In genomic region chr20:54063998-54064676, GRCh38 we compare ENCODE assay signal across 1 cellular context.
TF ChIP-seq lines count a peak whose summit lies in the region.

No MANE protein-coding gene starts in this region.

TF ChIP-seq in GM12878, 131 proteins besides CTCF, POLR2A, EP300 and RAD21 (continued from another document and continues in another):
- TF ChIP-seq, protein P1, sequence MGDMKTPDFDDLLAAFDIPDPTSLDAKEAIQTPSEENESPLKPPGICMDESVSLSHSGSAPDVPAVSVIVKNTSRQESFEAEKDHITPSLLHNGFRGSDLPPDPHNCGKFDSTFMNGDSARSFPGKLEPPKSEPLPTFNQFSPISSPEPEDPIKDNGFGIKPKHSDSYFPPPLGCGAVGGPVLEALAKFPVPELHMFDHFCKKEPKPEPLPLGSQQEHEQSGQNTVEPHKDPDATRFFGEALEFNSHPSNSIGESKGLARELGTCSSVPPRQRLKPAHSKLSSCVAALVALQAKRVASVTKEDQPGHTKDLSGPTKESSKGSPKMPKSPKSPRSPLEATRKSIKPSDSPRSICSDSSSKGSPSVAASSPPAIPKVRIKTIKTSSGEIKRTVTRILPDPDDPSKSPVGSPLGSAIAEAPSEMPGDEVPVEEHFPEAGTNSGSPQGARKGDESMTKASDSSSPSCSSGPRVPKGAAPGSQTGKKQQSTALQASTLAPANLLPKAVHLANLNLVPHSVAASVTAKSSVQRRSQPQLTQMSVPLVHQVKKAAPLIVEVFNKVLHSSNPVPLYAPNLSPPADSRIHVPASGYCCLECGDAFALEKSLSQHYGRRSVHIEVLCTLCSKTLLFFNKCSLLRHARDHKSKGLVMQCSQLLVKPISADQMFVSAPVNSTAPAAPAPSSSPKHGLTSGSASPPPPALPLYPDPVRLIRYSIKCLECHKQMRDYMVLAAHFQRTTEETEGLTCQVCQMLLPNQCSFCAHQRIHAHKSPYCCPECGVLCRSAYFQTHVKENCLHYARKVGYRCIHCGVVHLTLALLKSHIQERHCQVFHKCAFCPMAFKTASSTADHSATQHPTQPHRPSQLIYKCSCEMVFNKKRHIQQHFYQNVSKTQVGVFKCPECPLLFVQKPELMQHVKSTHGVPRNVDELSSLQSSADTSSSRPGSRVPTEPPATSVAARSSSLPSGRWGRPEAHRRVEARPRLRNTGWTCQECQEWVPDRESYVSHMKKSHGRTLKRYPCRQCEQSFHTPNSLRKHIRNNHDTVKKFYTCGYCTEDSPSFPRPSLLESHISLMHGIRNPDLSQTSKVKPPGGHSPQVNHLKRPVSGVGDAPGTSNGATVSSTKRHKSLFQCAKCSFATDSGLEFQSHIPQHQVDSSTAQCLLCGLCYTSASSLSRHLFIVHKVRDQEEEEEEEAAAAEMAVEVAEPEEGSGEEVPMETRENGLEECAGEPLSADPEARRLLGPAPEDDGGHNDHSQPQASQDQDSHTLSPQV (IDR thresholded peaks at IDR 0.05), result no peak
- TF ChIP-seq BRCA1 (IDR thresholded peaks at IDR 0.05; ENCODE audit: low read depth, low read length) (no peak), IRF4 (IDR thresholded peaks at IDR 0.05; ENCODE audit: low read depth, low read length) (no peak), SMAD1 (IDR thresholded peaks at IDR 0.05; ENCODE audit: low read depth, partially characterized antibody) (peak; percentile 92), WRNIP1 (IDR thresholded peaks at IDR 0.05; ENCODE audit: borderline replicate concordance, low read depth, low read length) (no peak), BCL11A (IDR thresholded peaks at IDR 0.05; ENCODE audit: low read depth, low read length) (peak; percentile 9; the same call in 1 of the 2 replicates), PML (IDR thresholded peaks at IDR 0.05; ENCODE audit: low read length) (no peak), FOXK2 (IDR thresholded peaks at IDR 0.05) (no peak), JUND (IDR thresholded peaks at IDR 0.05; ENCODE audit: low read depth, low read length) (no peak), CHD4 (IDR thresholded peaks at IDR 0.05) (no peak), EGR1 (IDR thresholded peaks at IDR 0.05; ENCODE audit: borderline replicate concordance in 1 of 2, low read depth in 2 of 2, low read length in 2 of 2) (no peak), SREBF1 (IDR thresholded peaks at IDR 0.05; ENCODE audit: low read length) (no peak), MYC (IDR thresholded peaks at IDR 0.05; ENCODE audit: insufficient read depth, insufficient read length, insufficient replicate concordance, low read length, severe bottlenecking) (no peak), YBX1 (IDR thresholded peaks at IDR 0.05) (no peak), NKRF (conservative IDR thresholded peaks at IDR 0.05) (0 out of 2 replicates have a peak, but pooled peaks have one; percentile 31), SMARCA5 (IDR thresholded peaks at IDR 0.05) (peak; percentile 79; the same call in 1 of the 2 replicates), ZBTB40 (IDR thresholded peaks at IDR 0.05; ENCODE audit: borderline replicate concordance) (no peak), SIN3A (IDR thresholded peaks at IDR 0.05; ENCODE audit: low read depth, low read length) (no peak), FOXM1 (IDR thresholded peaks at IDR 0.05; ENCODE audit: low read depth, low read length) (0 out of 2 replicates have a peak, but pooled peaks have one; percentile 22), USF1 (IDR thresholded peaks at IDR 0.05; ENCODE audit: borderline replicate concordance, extremely low read length, insufficient read depth, low read depth, low read length) (no peak), ZNF274 (IDR thresholded peaks at IDR 0.05; ENCODE audit: insufficient read depth, insufficient read length) (no peak), HDAC6 (IDR thresholded peaks at IDR 0.05; ENCODE audit: unreplicated experiment) (no peak), REST (IDR thresholded peaks at IDR 0.05; ENCODE audit: low read depth, low read length) (no peak), MXI1 (IDR thresholded peaks at IDR 0.05; ENCODE audit: low read depth, low read length) (no peak), ZSCAN29 (IDR thresholded peaks at IDR 0.05) (no peak), TCF7 (IDR thresholded peaks at IDR 0.05; ENCODE audit: borderline replicate concordance) (no peak), SREBF2 (IDR thresholded peaks at IDR 0.05; ENCODE audit: low read length) (no peak), BHLHE40 (IDR thresholded peaks at IDR 0.05; ENCODE audit: borderline replicate concordance in 1 of 2, low read depth in 2 of 2, low read length in 1 of 2) (peak; percentile 66 to 77; a peak in 3 of 4 replicates), LARP7 (IDR thresholded peaks at IDR 0.05) (0 out of 2 replicates have a peak, but pooled peaks have one; percentile 28), POLR2AphosphoS5 (IDR thresholded peaks at IDR 0.05; ENCODE audit: low read length) (peak; percentile 76), POU2F2 (IDR thresholded peaks at IDR 0.05; ENCODE audit: borderline replicate concordance, low read depth, low read length) (no peak; the same call in 2 of the 3 replicates), GATAD2B (conservative IDR thresholded peaks at IDR 0.05; ENCODE audit: low read depth) (peak; percentile 88; the same call in 1 of the 2 replicates), ATF2 (IDR thresholded peaks at IDR 0.05; ENCODE audit: low read length) (0 out of 2 replicates have a peak, but pooled peaks have one; percentile 41)
- TF ChIP-seq, protein P2, sequence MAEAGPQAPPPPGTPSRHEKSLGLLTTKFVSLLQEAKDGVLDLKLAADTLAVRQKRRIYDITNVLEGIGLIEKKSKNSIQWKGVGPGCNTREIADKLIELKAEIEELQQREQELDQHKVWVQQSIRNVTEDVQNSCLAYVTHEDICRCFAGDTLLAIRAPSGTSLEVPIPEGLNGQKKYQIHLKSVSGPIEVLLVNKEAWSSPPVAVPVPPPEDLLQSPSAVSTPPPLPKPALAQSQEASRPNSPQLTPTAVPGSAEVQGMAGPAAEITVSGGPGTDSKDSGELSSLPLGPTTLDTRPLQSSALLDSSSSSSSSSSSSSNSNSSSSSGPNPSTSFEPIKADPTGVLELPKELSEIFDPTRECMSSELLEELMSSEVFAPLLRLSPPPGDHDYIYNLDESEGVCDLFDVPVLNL (IDR thresholded peaks at IDR 0.05; ENCODE audit: low read depth, low read length), result no peak
- TF ChIP-seq, protein P3, sequence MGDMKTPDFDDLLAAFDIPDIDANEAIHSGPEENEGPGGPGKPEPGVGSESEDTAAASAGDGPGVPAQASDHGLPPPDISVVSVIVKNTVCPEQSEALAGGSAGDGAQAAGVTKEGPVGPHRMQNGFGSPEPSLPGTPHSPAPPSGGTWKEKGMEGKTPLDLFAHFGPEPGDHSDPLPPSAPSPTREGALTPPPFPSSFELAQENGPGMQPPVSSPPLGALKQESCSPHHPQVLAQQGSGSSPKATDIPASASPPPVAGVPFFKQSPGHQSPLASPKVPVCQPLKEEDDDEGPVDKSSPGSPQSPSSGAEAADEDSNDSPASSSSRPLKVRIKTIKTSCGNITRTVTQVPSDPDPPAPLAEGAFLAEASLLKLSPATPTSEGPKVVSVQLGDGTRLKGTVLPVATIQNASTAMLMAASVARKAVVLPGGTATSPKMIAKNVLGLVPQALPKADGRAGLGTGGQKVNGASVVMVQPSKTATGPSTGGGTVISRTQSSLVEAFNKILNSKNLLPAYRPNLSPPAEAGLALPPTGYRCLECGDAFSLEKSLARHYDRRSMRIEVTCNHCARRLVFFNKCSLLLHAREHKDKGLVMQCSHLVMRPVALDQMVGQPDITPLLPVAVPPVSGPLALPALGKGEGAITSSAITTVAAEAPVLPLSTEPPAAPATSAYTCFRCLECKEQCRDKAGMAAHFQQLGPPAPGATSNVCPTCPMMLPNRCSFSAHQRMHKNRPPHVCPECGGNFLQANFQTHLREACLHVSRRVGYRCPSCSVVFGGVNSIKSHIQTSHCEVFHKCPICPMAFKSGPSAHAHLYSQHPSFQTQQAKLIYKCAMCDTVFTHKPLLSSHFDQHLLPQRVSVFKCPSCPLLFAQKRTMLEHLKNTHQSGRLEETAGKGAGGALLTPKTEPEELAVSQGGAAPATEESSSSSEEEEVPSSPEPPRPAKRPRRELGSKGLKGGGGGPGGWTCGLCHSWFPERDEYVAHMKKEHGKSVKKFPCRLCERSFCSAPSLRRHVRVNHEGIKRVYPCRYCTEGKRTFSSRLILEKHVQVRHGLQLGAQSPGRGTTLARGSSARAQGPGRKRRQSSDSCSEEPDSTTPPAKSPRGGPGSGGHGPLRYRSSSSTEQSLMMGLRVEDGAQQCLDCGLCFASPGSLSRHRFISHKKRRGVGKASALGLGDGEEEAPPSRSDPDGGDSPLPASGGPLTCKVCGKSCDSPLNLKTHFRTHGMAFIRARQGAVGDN (IDR thresholded peaks at IDR 0.05), result peak; percentile 49; the same call in 1 of the 2 replicates
